19 cellular contexts compared by ENCODE assay signal in genomic region chr22:48167238-48167637, GRCh38.
DNase-seq lines count a peak whose midpoint lies in the region; ATAC-seq and TF ChIP-seq lines count a peak whose summit lies in the region.
"Had no signal": no experiment of that assay in that cellular context is flagged by ENCODE, and none has a peak within 500 bp of the region (broad histone marks: within the 10 kb centered on the region; RNA-seq: fewer than 3 reads in every experiment).

No MANE protein-coding gene starts in this region.

- no peaks in the 10 kb centered on the region for H3K79me2 ChIP-seq in SK-N-SH (ENCODE audit: insufficient read depth)

- no peaks in the 10 kb centered on the region for H3K9me3 ChIP-seq in SK-N-SH
- no peaks in the 10 kb centered on the region for H3K9me3 ChIP-seq in tibial nerve

- TF ChIP-seq EP300 in SK-N-SH (IDR thresholded peaks at IDR 0.05; ENCODE audit: borderline replicate concordance in 1 of 2, low read depth in 1 of 2, low read length in 1 of 2): no peak
- TF ChIP-seq EP300 in tibial nerve (IDR thresholded peaks at IDR 0.05): no peak

- H3K9me2 ChIP-seq in SK-N-SH: no peaks in the 10 kb centered on the region

- no peak overlapping the region for H3K4me3 ChIP-seq in SK-N-SH (ENCODE audit: low read depth in 2 of 2, low read length in 1 of 2)
- no peak overlapping the region for H3K4me3 ChIP-seq in tibial nerve

- no peaks in the 10 kb centered on the region for H3K27me3 ChIP-seq in SK-N-SH (ENCODE audit: insufficient read depth)
- no peaks in the 10 kb centered on the region for H3K27me3 ChIP-seq in tibial nerve

- no peak overlapping the region for H3K4me2 ChIP-seq in SK-N-SH

- CTCF ChIA-PET in SK-N-SH (lab: Yijun Ruan, JAX): no interaction called here
- CTCF ChIA-PET in activated CD4-positive, alpha-beta T cell treated with anti-CD3 and anti-CD28 coated beads, Interleukin-2, amount 10 ng/mL, durations not matched to agents 7 days and 5 days (lab: Charles Lee): no interaction called here

- no peaks in the 10 kb centered on the region for H3K4me1 Mint-ChIP-seq in activated CD4-positive, alpha-beta T cell treated with anti-CD3 and anti-CD28 coated beads, Interleukin-2, amount 10 ng/mL, durations not matched to agents 7 days and 5 days

- H3K9me3 Mint-ChIP-seq in activated CD4-positive, alpha-beta T cell treated with anti-CD3 and anti-CD28 coated beads, Interleukin-2, amount 10 ng/mL, durations not matched to agents 7 days and 5 days: no peaks in the 10 kb centered on the region
- H3K9me3 Mint-ChIP-seq: T-helper 1 cell treated with Interleukin-12 subunit alpha and Interleukin-12 subunit beta and Interleukin-4 antibody, amounts not matched to agents 30 μg/mL and 1 μg/mL, for 36 hours had no signal

- H2AFZ ChIP-seq in SK-N-SH (ENCODE audit: low read depth): no peak overlapping the region

- WGBS in SK-N-SH (ENCODE audit: low lambda C conversion rate): 25% methylated on average over 6 of the region's 6 CpGs
- WGBS in tibial nerve, 2 donors: 50 to 53% methylated on average over 6 of the region's 6 CpGs

- H3K27ac Mint-ChIP-seq in activated CD4-positive, alpha-beta T cell treated with anti-CD3 and anti-CD28 coated beads, Interleukin-2, amount 10 ng/mL, durations not matched to agents 7 days and 5 days: no peak overlapping the region
- H3K27ac Mint-ChIP-seq: T-helper 1 cell treated with Interleukin-12 subunit alpha and Interleukin-12 subunit beta and Interleukin-4 antibody, amounts not matched to agents 30 μg/mL and 1 μg/mL, for 36 hours had no signal

- no peak overlapping the region for H3K9ac ChIP-seq in SK-N-SH

- TF ChIP-seq POLR2A in tibial nerve (IDR thresholded peaks at IDR 0.05): no peak

- ATAC-seq in SK-N-SH treated with all-trans-retinoic acid at 6 μM for 48 hours: no peak
- ATAC-seq: PC-3 had no signal

- no peaks in the 10 kb centered on the region for H3K36me3 Mint-ChIP-seq in activated CD4-positive, alpha-beta T cell treated with anti-CD3 and anti-CD28 coated beads, Interleukin-2, amount 10 ng/mL, durations not matched to agents 7 days and 5 days (ENCODE audit: low read depth)

- H3K27ac ChIP-seq in SK-N-SH (ENCODE audit: low read depth in 2 of 2, low read length in 1 of 2) (no peak overlapping the region), tibial nerve (no peak overlapping the region)
- H3K27ac ChIP-seq: 22Rv1, C4-2B had no signal

- no peaks in the 10 kb centered on the region for H3K4me1 ChIP-seq in SK-N-SH (ENCODE audit: control insufficient read depth in 1 of 2, insufficient read depth in 2 of 2, low read depth in 1 of 2, low read length in 1 of 2)
- H3K4me1 ChIP-seq in tibial nerve: no peaks in the 10 kb centered on the region

- TF ChIP-seq CTCF in SK-N-SH (IDR thresholded peaks at IDR 0.05): no peak
- TF ChIP-seq CTCF in tibial nerve (IDR thresholded peaks at IDR 0.05): no peak

- H3F3A ChIP-seq in SK-N-SH (replicated peaks; ENCODE audit: insufficient read depth): no peaks in the 10 kb centered on the region

- POLR2A ChIA-PET in SK-N-SH (lab: Yijun Ruan, JAX): no interaction called here
- POLR2A ChIA-PET in activated CD4-positive, alpha-beta T cell treated with anti-CD3 and anti-CD28 coated beads, Interleukin-2, amount 10 ng/mL, durations not matched to agents 7 days and 5 days (lab: Charles Lee): no interaction called here

- no peaks in the 10 kb centered on the region for H3K27me3 Mint-ChIP-seq in activated CD4-positive, alpha-beta T cell treated with anti-CD3 and anti-CD28 coated beads, Interleukin-2, amount 10 ng/mL, durations not matched to agents 7 days and 5 days

- TF ChIP-seq RAD21 in SK-N-SH (IDR thresholded peaks at IDR 0.05; ENCODE audit: low read length): no peak

- no peak overlapping the region for H3K4me3 Mint-ChIP-seq in activated CD4-positive, alpha-beta T cell treated with anti-CD3 and anti-CD28 coated beads, Interleukin-2, amount 10 ng/mL, durations not matched to agents 7 days and 5 days
- H3K4me3 Mint-ChIP-seq: T-helper 1 cell treated with Interleukin-12 subunit alpha and Interleukin-12 subunit beta and Interleukin-4 antibody, amounts not matched to agents 30 μg/mL and 1 μg/mL, for 36 hours had no signal

- DNase-seq in SK-N-SH (no peak), RPMI8226 (peak; percentile 52), islet precursor cell (peak; percentile 40), tibial nerve (ENCODE audit: low spot score in 2 of 2) (no peak), cerebellar nuclear complex (lab: John Stamatoyannopoulos, UW) (no peak), COR-L47 (lab: John Stamatoyannopoulos, UW) (no peak)
- DNase-seq in activated CD4-positive, alpha-beta T cell treated with anti-CD3 and anti-CD28 coated beads, Interleukin-2, amount 10 ng/mL, durations not matched to agents 7 days and 5 days: no peak
- DNase-seq: Calu3, DMS79, GDM1, IMR-90, NCI-H1092, NCI-H2227 treated with DMSO at 0.1 percent for 48 hours, NCI-H526 treated with DMSO at 0.1 percent for 48 hours, PC-3 had no signal

- H4K20me1 ChIP-seq in SK-N-SH (ENCODE audit: insufficient read depth): no peaks in the 10 kb centered on the region

- H3K36me3 ChIP-seq in SK-N-SH (replicated peaks in 1 of 2; ENCODE audit: control insufficient read depth in 1 of 2, insufficient read depth in 2 of 2, low read length in 1 of 2): no peaks in the 10 kb centered on the region
- H3K36me3 ChIP-seq in tibial nerve: no peaks in the 10 kb centered on the region

TF ChIP-seq in SK-N-SH, 30 proteins besides CTCF, POLR2A, EP300 and RAD21:
- TF ChIP-seq REST (IDR thresholded peaks at IDR 0.05; ENCODE audit: low read depth, low read length): peak; percentile 84
- no peak for TF ChIP-seq GATA2 (CRISPR knock-in tag; IDR thresholded peaks at IDR 0.05)

TF ChIP-seq in SK-N-SH treated with all-trans-retinoic acid at 6 μM for 48 hours, 23 proteins besides CTCF, POLR2A, EP300 and RAD21 (continues in another document):
- TF ChIP-seq ARNTL (CRISPR knock-in tag; IDR thresholded peaks at IDR 0.05; ENCODE audit: borderline replicate concordance, low read depth): no peak
- TF ChIP-seq OSR1 (CRISPR knock-in tag; IDR thresholded peaks at IDR 0.05): no peak
- no peak for TF ChIP-seq SNAI2 (CRISPR knock-in tag; IDR thresholded peaks at IDR 0.05)
- TF ChIP-seq ZFP30 (CRISPR knock-in tag; IDR thresholded peaks at IDR 0.05): no peak
- TF ChIP-seq RARB (CRISPR knock-in tag; IDR thresholded peaks at IDR 0.05): no peak
- TF ChIP-seq CSRNP3 (CRISPR knock-in tag; IDR thresholded peaks at IDR 0.05): no peak
- no peak for TF ChIP-seq TSHZ2 (CRISPR knock-in tag; IDR thresholded peaks at IDR 0.05)
- TF ChIP-seq ESRRG (CRISPR knock-in tag; IDR thresholded peaks at IDR 0.05): no peak
- no peak for TF ChIP-seq TOX (CRISPR knock-in tag; IDR thresholded peaks at IDR 0.05; ENCODE audit: borderline replicate concordance)
- no peak for TF ChIP-seq TCF4 (CRISPR knock-in tag; IDR thresholded peaks at IDR 0.05; ENCODE audit: borderline replicate concordance)
- no peak for TF ChIP-seq CSDC2 (CRISPR knock-in tag; IDR thresholded peaks at IDR 0.05)
- TF ChIP-seq PATZ1 (CRISPR knock-in tag; IDR thresholded peaks at IDR 0.05; ENCODE audit: borderline replicate concordance): no peak

Comparison
In these comparisons a context has a peak if more than half of its experiments do, and no peak if none do; other contexts are left out.
1. DNase-seq: peak in RPMI8226 (single experiment) and islet precursor cell (single experiment); none in SK-N-SH (single experiment), tibial nerve (0 of 2), cerebellar nuclear complex (0 of 2), COR-L47 (single experiment) and activated CD4-positive, alpha-beta T cell treated with anti-CD3 and anti-CD28 coated beads, Interleukin-2, amount 10 ng/mL, durations not matched to agents 7 days and 5 days (single experiment).